Comparison of ENCODE assay signal across 30 cellular contexts in genomic region chr22:46454233-46454909, GRCh38.
DNase-seq lines count a peak whose midpoint lies in the region; ATAC-seq, FAIRE-seq and TF ChIP-seq lines count a peak whose summit lies in the region.
"Had no signal": no experiment of that assay in that cellular context is flagged by ENCODE, and none has a peak within 500 bp of the region (broad histone marks: within the 10 kb centered on the region; RNA-seq: fewer than 3 reads in every experiment).

No MANE protein-coding gene starts in this region.

- no peak for TF ChIP-seq CTCF in HepG2 (CRISPR knock-in tag; IDR thresholded peaks at IDR 0.05)
- TF ChIP-seq CTCF in right lobe of liver (IDR thresholded peaks at IDR 0.05): no peak
- no peak for TF ChIP-seq CTCF in chondrocyte (IDR thresholded peaks at IDR 0.05)
- TF ChIP-seq CTCF in neural crest cell (conservative IDR thresholded peaks at IDR 0.05): no peak

- intact Hi-C loops in HepG2 (cut with micrococcal nuclease; ENCODE audit: unreplicated experiment): loop anchor here (10.0 kb wide), 1 partner anchor 90 kb away; no protein-coding TSS in a partner anchor
- intact Hi-C loops in right lobe of liver (cut with DNase I): no loop called here

- TF ChIP-seq POLR2A in HepG2 (IDR thresholded peaks at IDR 0.05; ENCODE audit: insufficient read depth in 1 of 2, low read depth in 2 of 2, low read length in 2 of 2): no peak
- no peak for TF ChIP-seq POLR2A in right lobe of liver (IDR thresholded peaks at IDR 0.05)

- no peak for FAIRE-seq in HepG2 (lab: Jason Lieb, UNC)

- H3K4me3 Mint-ChIP-seq in chondrocyte (ENCODE audit: unreplicated experiment): no peak overlapping the region
- H3K4me3 Mint-ChIP-seq in neural crest cell: no peak overlapping the region
- H3K4me3 Mint-ChIP-seq: activated CD4-positive, alpha-beta T cell treated with anti-CD3 and anti-CD28 coated beads for 36 hours; activated CD8-positive, alpha-beta T cell treated with anti-CD3 and anti-CD28 coated beads, Interleukin-2, amount 10 ng/mL, durations not matched to agents 7 days and 5 days; activated naive CD4-positive, alpha-beta T cell treated with anti-CD3 and anti-CD28 coated beads, Interleukin-2, amount 50 U/mL, for 24 hours; CD4-positive, CD25-positive, alpha-beta regulatory T cell; stimulated activated naive B cell treated with anti-CD40 and anti-IgM and Interleukin-4, amounts not matched to agents 10 μg/mL and 1 μg/mL and 100 μg/mL, for 72 hours had no signal

- POLR2A ChIA-PET in HepG2 (lab: Yijun Ruan, JAX): interaction anchor here (1.1 to 1.6 kb wide), 4 partner anchors 16 to 118 kb away, joined by 4 to 11 read pairs (median 7); partner anchors contain the start of gene TRMU

- H3K4me2 ChIP-seq in HepG2 (ENCODE audit: low read depth, low read length): peak overlapping the region; percentile 83

- in situ Hi-C loops in HepG2 (cut with HindIII; ENCODE audit: extremely low pct_ligation_motif_present, low pct_unique_long_range_greater_than_20kb): no loop called here

- no TSS peak for BruUV-seq in HepG2 (replicated peaks; lab: Mats Ljungman, UMichigan)

- CTCF ChIA-PET in HepG2 (lab: Yijun Ruan, JAX; ENCODE audit: low intra/inter-chr PET ratio, low total read pairs): no interaction called here

- H3K9me3 Mint-ChIP-seq in chondrocyte (ENCODE audit: low read depth) (no peaks in the 10 kb centered on the region), neural crest cell (no peaks in the 10 kb centered on the region)
- H3K9me3 Mint-ChIP-seq: activated naive CD4-positive, alpha-beta T cell treated with anti-CD3 and anti-CD28 coated beads, Interleukin-2, amount 50 U/mL, for 24 hours; naive B cell; stimulated activated naive B cell treated with anti-CD40 and anti-IgM and Interleukin-4, amounts not matched to agents 10 μg/mL and 1 μg/mL and 100 μg/mL, for 72 hours had no signal

- H3K27ac ChIP-seq in HepG2 (ENCODE audit: extremely low read length, insufficient read depth, low read length) (peak overlapping the region; percentile 76), right lobe of liver (no peak overlapping the region)
- H3K27ac ChIP-seq: colonic mucosa, heart left ventricle had no signal

- H3K9me3 ChIP-seq in HepG2 (ENCODE audit: low read length) (no peaks in the 10 kb centered on the region), right lobe of liver (no peaks in the 10 kb centered on the region)
- H3K9me3 ChIP-seq: colonic mucosa, heart left ventricle, upper lobe of left lung had no signal

- H3K27me3 Mint-ChIP-seq in chondrocyte (ENCODE audit: low read depth) (no peaks in the 10 kb centered on the region), neural crest cell (ENCODE audit: low read depth) (peaks cover 7% of the 10 kb centered on the region)
- H3K27me3 Mint-ChIP-seq: activated CD4-positive, alpha-beta T cell treated with anti-CD3 and anti-CD28 coated beads for 36 hours had no signal

- WGBS in HepG2 (ENCODE audit: low lambda C conversion rate): 84% methylated on average over 33 of the region's 38 CpGs
- 95% methylated on average over 2 of the region's 38 CpGs for WGBS in right lobe of liver (ENCODE audit: insufficient coverage, low coverage, low lambda C conversion rate, missing lambda C conversion rate)

- no peak for DNase-seq in HepG2 (ENCODE audit: low spot score)
- DNase-seq in right lobe of liver: no peak
- DNase-seq in chondrocyte (ENCODE audit: low spot score): no peak
- DNase-seq in neural crest cell (ENCODE audit: low read depth, low spot score): no peak
- DNase-seq in MV-4-11 (lab: John Stamatoyannopoulos, UW): no peak
- DNase-seq: activated CD4-positive, alpha-beta T cell treated with anti-CD3 and anti-CD28 coated beads for 36 hours; activated CD8-positive, alpha-beta T cell treated with anti-CD3 and anti-CD28 coated beads, Interleukin-2, amount 10 ng/mL, durations not matched to agents 7 days and 5 days; amygdala; CD4-positive, CD25-positive, alpha-beta regulatory T cell; colonic mucosa; DMS79 treated with DMSO at 0.1 percent for 48 hours; effector CD4-positive, alpha-beta T cell; GF-D8; GOT3; heart left ventricle; Karpas-422; midbrain; naive B cell; NCI-H1436; NCI-H2081 treated with DMSO at 0.1 percent for 48 hours; NCI-H2227 treated with DMSO at 0.1 percent for 48 hours; NCI-H526 treated with DMSO at 0.1 percent for 48 hours; stimulated activated naive B cell treated with anti-CD40 and anti-IgM and Interleukin-4, amounts not matched to agents 10 μg/mL and 1 μg/mL and 100 μg/mL, for 72 hours; substantia nigra; SW 1271 had no signal

- H3K27ac Mint-ChIP-seq in chondrocyte (ENCODE audit: unreplicated experiment) (peak overlapping the region; percentile 85), neural crest cell (ENCODE audit: unreplicated experiment) (peak overlapping the region; percentile 43)
- H3K27ac Mint-ChIP-seq: activated CD4-positive, alpha-beta T cell treated with anti-CD3 and anti-CD28 coated beads for 36 hours; activated CD8-positive, alpha-beta T cell treated with anti-CD3 and anti-CD28 coated beads, Interleukin-2, amount 10 ng/mL, durations not matched to agents 7 days and 5 days; activated naive CD4-positive, alpha-beta T cell treated with anti-CD3 and anti-CD28 coated beads, Interleukin-2, amount 50 U/mL, for 24 hours; CD4-positive, CD25-positive, alpha-beta regulatory T cell; stimulated activated naive B cell treated with anti-CD40 and anti-IgM and Interleukin-4, amounts not matched to agents 10 μg/mL and 1 μg/mL and 100 μg/mL, for 72 hours had no signal

- no peaks in the 10 kb centered on the region for H4K20me1 ChIP-seq in HepG2 (ENCODE audit: insufficient read depth, low read length)

- ATAC-seq in HepG2 (no peak), right lobe of liver (no peak), HG03432 (IDR thresholded peaks at IDR 0.05; ENCODE audit: unreplicated experiment) (no peak), GM18873 (IDR thresholded peaks at IDR 0.05; ENCODE audit: low FRiP score, unreplicated experiment) (no peak), GM18861 (IDR thresholded peaks at IDR 0.05; ENCODE audit: unreplicated experiment) (no peak)
- ATAC-seq: activated CD4-positive, alpha-beta T cell treated with anti-CD3 and anti-CD28 coated beads for 36 hours; activated CD8-positive, alpha-beta T cell treated with anti-CD3 and anti-CD28 coated beads, Interleukin-2, amount 10 ng/mL, durations not matched to agents 7 days and 5 days; heart left ventricle; stimulated activated naive B cell treated with anti-CD40 and anti-IgM and Interleukin-4, amounts not matched to agents 10 μg/mL and 1 μg/mL and 100 μg/mL, for 72 hours had no signal

- H3K4me1 Mint-ChIP-seq in chondrocyte (ENCODE audit: low read depth): peaks cover 65% of the 10 kb centered on the region
- H3K4me1 Mint-ChIP-seq in neural crest cell: peaks cover 48% of the 10 kb centered on the region
- H3K4me1 Mint-ChIP-seq: activated CD4-positive, alpha-beta T cell treated with anti-CD3 and anti-CD28 coated beads for 36 hours; activated naive CD4-positive, alpha-beta T cell treated with anti-CD3 and anti-CD28 coated beads, Interleukin-2, amount 50 U/mL, for 24 hours; CD4-positive, CD25-positive, alpha-beta regulatory T cell; naive B cell had no signal

- TF ChIP-seq EP300 in HepG2 (IDR thresholded peaks at IDR 0.05; ENCODE audit: low read depth in 2 of 2, low read length in 2 of 2): no peak
- TF ChIP-seq EP300 in HepG2 (CRISPR knock-in tag; IDR thresholded peaks at IDR 0.05; ENCODE audit: borderline replicate concordance): no peak

- H3K27me3 ChIP-seq in HepG2 (ENCODE audit: control insufficient read depth in 1 of 2, insufficient read depth in 2 of 2, low read length in 2 of 2) (no peaks in the 10 kb centered on the region; a peak in 1 of 5 replicates), right lobe of liver (no peaks in the 10 kb centered on the region)
- H3K27me3 ChIP-seq: colonic mucosa, upper lobe of left lung had no signal

- H3K4me1 ChIP-seq in HepG2 (ENCODE audit: insufficient read depth, low read length) (peaks cover 96% of the 10 kb centered on the region), right lobe of liver (peaks cover 0 to 12% (median 3%) of the 10 kb centered on the region in 4 donors)
- H3K4me1 ChIP-seq: colonic mucosa had no signal

- no peak overlapping the region for H2AFZ ChIP-seq in HepG2 (ENCODE audit: low read length)

- peak overlapping the region; percentile 61 for H3K9ac ChIP-seq in HepG2 (ENCODE audit: insufficient read depth, low read depth, low read length)

- no peaks in the 10 kb centered on the region for H3K79me2 ChIP-seq in HepG2 (ENCODE audit: insufficient read depth, low read length)

- peaks cover 1% of the 10 kb centered on the region for H3K36me3 Mint-ChIP-seq in chondrocyte (ENCODE audit: low read depth)
- H3K36me3 Mint-ChIP-seq in neural crest cell (ENCODE audit: low read depth): no peaks in the 10 kb centered on the region
- H3K36me3 Mint-ChIP-seq: activated naive CD4-positive, alpha-beta T cell treated with anti-CD3 and anti-CD28 coated beads, Interleukin-2, amount 50 U/mL, for 24 hours; CD4-positive, CD25-positive, alpha-beta regulatory T cell; naive B cell had no signal

- no peak for TF ChIP-seq RAD21 in HepG2 (CRISPR knock-in tag; IDR thresholded peaks at IDR 0.05)

- H3K4me3 ChIP-seq in HepG2 (replicated peaks in 1 of 3; ENCODE audit: insufficient read depth in 1 of 3, low read depth in 2 of 3, low read length in 3 of 3) (peak overlapping the region in 1 of 3 experiments; percentile 58; a peak in 2 of 6 replicates), right lobe of liver (no peak overlapping the region)
- H3K4me3 ChIP-seq: colonic mucosa, heart left ventricle, upper lobe of left lung had no signal

- H3K36me3 ChIP-seq in HepG2 (replicated peaks in 1 of 2; ENCODE audit: control insufficient read depth in 1 of 2, insufficient read depth in 2 of 2, low read length in 2 of 2) (no peaks in the 10 kb centered on the region), right lobe of liver (no peaks in the 10 kb centered on the region)
- H3K36me3 ChIP-seq: colonic mucosa, heart left ventricle, upper lobe of left lung had no signal
